In genomic region chr6:86380571-86381125, GRCh38 we compare ENCODE assay signal across 35 cellular contexts.
"Had no signal": no experiment of that assay in that cellular context is flagged by ENCODE, and none has a peak within 500 bp of the region (broad histone marks: within the 10 kb centered on the region; RNA-seq: fewer than 3 reads in every experiment).

No MANE protein-coding gene starts in this region.

- DNase-seq: Karpas-422, Kasumi-1, MG63, MM.1S, MV-4-11, NCI-H1048, NCI-H1092, NCI-H1092 treated with DMSO at 0.1 percent for 48 hours, NCI-H1105, NCI-H1105 treated with DMSO at 0.1 percent for 48 hours, NCI-H1417, NCI-H1417 treated with DMSO at 0.1 percent for 48 hours, NCI-H1436, NCI-H1436 treated with DMSO at 0.1 percent for 48 hours, NCI-H146, NCI-H1694, NCI-H1694 treated with DMSO at 0.1 percent for 48 hours, NCI-H187, NCI-H187 treated with DMSO at 0.1 percent for 48 hours, NCI-H1930, NCI-H2029, NCI-H2029 treated with DMSO at 0.1 percent for 48 hours, NCI-H2081, NCI-H2081 treated with DMSO at 0.1 percent for 48 hours, NCI-H2107, NCI-H2171, NCI-H2171 treated with DMSO at 0.1 percent for 48 hours, NCI-H2227 treated with DMSO at 0.1 percent for 48 hours, NCI-H226, NCI-H345, NCI-H446, NCI-H446 treated with DMSO at 0.1 percent for 48 hours, NCI-H510A, NCI-H510A treated with DMSO at 0.1 percent for 48 hours, NCI-H524 had no signal

- H3K27me3 ChIP-seq: MG63 had no signal

- H3K4me3 ChIP-seq: MG63 had no signal

- H3K9me3 ChIP-seq: MG63 had no signal

- H3K36me3 ChIP-seq: MG63 had no signal
